ENCODE assay signal across 1 cellular context in the genomic region with DNA sequence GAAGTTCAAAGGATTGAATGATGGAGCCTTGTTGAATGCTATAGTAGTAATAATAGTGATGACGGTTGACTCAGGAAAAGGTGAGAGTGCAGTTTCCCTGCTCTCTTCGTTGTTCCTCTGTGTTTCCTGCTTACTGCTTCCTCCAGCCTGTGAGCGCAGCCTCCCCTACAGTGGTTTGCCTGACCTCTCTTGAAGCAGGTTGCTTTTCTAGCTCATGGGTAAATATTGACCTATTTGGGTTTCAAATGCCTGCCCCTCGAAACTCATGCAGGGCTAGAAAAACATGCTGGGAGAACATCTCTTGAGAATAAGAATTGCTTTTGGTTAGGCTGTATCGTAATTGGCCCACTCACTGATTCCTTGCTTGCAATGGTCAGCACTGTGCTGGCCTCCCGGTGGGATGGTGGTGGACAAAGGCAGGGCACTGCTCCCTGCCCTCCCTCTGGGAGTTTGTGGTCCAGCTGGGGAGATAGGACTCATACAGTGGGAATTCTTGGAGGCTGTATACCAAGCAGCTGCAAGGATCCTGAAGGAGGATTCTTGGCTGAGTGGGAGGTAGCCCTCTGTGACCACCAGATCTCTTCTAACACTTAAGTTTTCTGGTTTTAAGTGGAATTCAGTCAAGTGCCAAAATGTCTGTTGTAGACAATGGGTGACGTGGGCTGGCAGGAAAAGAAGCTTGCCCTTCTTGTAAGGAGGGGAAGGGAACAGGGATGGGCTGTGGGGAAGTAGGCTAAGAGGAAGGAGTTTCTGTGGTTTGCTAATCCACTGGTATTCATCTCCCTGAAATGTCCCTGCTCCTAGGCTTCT.
TF ChIP-seq lines count a peak whose summit lies in the region.

No MANE protein-coding gene starts in this region.

TF ChIP-seq in HepG2, 621 proteins besides CTCF, POLR2A, EP300 and RAD21 (continued from another document and continues in another):
- TF ChIP-seq, protein P1, sequence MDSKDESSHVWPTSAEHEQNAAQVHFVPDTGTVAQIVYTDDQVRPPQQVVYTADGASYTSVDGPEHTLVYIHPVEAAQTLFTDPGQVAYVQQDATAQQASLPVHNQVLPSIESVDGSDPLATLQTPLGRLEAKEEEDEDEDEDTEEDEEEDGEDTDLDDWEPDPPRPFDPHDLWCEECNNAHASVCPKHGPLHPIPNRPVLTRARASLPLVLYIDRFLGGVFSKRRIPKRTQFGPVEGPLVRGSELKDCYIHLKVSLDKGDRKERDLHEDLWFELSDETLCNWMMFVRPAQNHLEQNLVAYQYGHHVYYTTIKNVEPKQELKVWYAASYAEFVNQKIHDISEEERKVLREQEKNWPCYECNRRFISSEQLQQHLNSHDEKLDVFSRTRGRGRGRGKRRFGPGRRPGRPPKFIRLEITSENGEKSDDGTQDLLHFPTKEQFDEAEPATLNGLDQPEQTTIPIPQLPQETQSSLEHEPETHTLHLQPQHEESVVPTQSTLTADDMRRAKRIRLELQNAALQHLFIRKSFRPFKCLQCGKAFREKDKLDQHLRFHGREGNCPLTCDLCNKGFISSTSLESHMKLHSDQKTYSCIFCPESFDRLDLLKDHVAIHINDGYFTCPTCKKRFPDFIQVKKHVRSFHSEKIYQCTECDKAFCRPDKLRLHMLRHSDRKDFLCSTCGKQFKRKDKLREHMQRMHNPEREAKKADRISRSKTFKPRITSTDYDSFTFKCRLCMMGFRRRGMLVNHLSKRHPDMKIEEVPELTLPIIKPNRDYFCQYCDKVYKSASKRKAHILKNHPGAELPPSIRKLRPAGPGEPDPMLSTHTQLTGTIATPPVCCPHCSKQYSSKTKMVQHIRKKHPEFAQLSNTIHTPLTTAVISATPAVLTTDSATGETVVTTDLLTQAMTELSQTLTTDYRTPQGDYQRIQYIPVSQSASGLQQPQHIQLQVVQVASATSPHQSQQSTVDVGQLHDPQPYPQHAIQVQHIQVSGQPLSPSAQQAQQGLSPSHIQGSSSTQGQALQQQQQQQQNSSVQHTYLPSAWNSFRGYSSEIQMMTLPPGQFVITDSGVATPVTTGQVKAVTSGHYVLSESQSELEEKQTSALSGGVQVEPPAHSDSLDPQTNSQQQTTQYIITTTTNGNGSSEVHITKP (CRISPR knock-in tag; IDR thresholded peaks at IDR 0.05; ENCODE audit: low read depth) = peak; percentile 51; the same call in 1 of the 2 replicates
- TF ChIP-seq POLR2AphosphoS2 (IDR thresholded peaks at IDR 0.05; ENCODE audit: low read depth, low read length) (no peak), ZNF598 (CRISPR knock-in tag; IDR thresholded peaks at IDR 0.05; ENCODE audit: borderline replicate concordance) (0 out of 2 replicates have a peak, but pooled peaks have one; percentile 67), PHF21A (CRISPR knock-in tag; IDR thresholded peaks at IDR 0.05) (peak; percentile 58), KLF6 (CRISPR knock-in tag; IDR thresholded peaks at IDR 0.05) (no peak), ZKSCAN8 (CRISPR knock-in tag; IDR thresholded peaks at IDR 0.05; ENCODE audit: borderline replicate concordance) (peak; percentile 71), ZNF713 (CRISPR knock-in tag; IDR thresholded peaks at IDR 0.05) (0 out of 2 replicates have a peak, but pooled peaks have one; percentile 73), RFX3 (CRISPR knock-in tag; IDR thresholded peaks at IDR 0.05) (no peak), ATF7 (IDR thresholded peaks at IDR 0.05) (no peak), ATF7 (CRISPR knock-in tag; IDR thresholded peaks at IDR 0.05) (no peak), CHD4 (IDR thresholded peaks at IDR 0.05; ENCODE audit: borderline replicate concordance, low read length) (no peak), ZBTB42 (CRISPR knock-in tag; IDR thresholded peaks at IDR 0.05) (no peak), NFATC3 (CRISPR knock-in tag; IDR thresholded peaks at IDR 0.05) (no peak), ZFY (CRISPR knock-in tag; IDR thresholded peaks at IDR 0.05) (no peak), ZFP82 (CRISPR knock-in tag; IDR thresholded peaks at IDR 0.05; ENCODE audit: borderline replicate concordance) (no peak), TP53 (CRISPR knock-in tag; conservative IDR thresholded peaks at IDR 0.05) (no peak), PAX8 (CRISPR knock-in tag; IDR thresholded peaks at IDR 0.05; ENCODE audit: borderline replicate concordance) (no peak), ZNF274 (CRISPR knock-in tag; IDR thresholded peaks at IDR 0.05) (peak; percentile 51; the same call in 1 of the 2 replicates), ZNF484 (CRISPR knock-in tag; IDR thresholded peaks at IDR 0.05; ENCODE audit: borderline replicate concordance, low read depth) (no peak), MED1 (CRISPR knock-in tag; IDR thresholded peaks at IDR 0.05) (peak; percentile 85), NR2F1 (CRISPR knock-in tag; IDR thresholded peaks at IDR 0.05) (peak; percentile 58 to 79), ZNF879 (CRISPR knock-in tag; IDR thresholded peaks at IDR 0.05) (no peak), ELF4 (CRISPR knock-in tag; IDR thresholded peaks at IDR 0.05; ENCODE audit: borderline replicate concordance) (no peak; the same call in 1 of the 2 replicates), ZNF83 (CRISPR knock-in tag; IDR thresholded peaks at IDR 0.05; ENCODE audit: borderline replicate concordance) (peak; percentile 66; the same call in 1 of the 2 replicates), SNAPC2 (CRISPR knock-in tag; IDR thresholded peaks at IDR 0.05) (peak; percentile 42; the same call in 1 of the 2 replicates), BHLHE40 (IDR thresholded peaks at IDR 0.05; ENCODE audit: low read length) (no peak), ZNF20 (CRISPR knock-in tag; IDR thresholded peaks at IDR 0.05) (no peak), IRF2 (CRISPR knock-in tag; IDR thresholded peaks at IDR 0.05) (peak; percentile 46), KLF12 (CRISPR knock-in tag; IDR thresholded peaks at IDR 0.05; ENCODE audit: borderline replicate concordance) (no peak), ISX (CRISPR knock-in tag; conservative IDR thresholded peaks at IDR 0.05) (no peak), ATF7-NPFF (CRISPR knock-in tag; IDR thresholded peaks at IDR 0.05; ENCODE audit: low read depth) (no peak)
- TF ChIP-seq, protein P2, sequence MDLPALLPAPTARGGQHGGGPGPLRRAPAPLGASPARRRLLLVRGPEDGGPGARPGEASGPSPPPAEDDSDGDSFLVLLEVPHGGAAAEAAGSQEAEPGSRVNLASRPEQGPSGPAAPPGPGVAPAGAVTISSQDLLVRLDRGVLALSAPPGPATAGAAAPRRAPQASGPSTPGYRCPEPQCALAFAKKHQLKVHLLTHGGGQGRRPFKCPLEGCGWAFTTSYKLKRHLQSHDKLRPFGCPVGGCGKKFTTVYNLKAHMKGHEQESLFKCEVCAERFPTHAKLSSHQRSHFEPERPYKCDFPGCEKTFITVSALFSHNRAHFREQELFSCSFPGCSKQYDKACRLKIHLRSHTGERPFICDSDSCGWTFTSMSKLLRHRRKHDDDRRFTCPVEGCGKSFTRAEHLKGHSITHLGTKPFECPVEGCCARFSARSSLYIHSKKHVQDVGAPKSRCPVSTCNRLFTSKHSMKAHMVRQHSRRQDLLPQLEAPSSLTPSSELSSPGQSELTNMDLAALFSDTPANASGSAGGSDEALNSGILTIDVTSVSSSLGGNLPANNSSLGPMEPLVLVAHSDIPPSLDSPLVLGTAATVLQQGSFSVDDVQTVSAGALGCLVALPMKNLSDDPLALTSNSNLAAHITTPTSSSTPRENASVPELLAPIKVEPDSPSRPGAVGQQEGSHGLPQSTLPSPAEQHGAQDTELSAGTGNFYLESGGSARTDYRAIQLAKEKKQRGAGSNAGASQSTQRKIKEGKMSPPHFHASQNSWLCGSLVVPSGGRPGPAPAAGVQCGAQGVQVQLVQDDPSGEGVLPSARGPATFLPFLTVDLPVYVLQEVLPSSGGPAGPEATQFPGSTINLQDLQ (CRISPR knock-in tag; IDR thresholded peaks at IDR 0.05) = no peak
- TF ChIP-seq, protein P3, sequence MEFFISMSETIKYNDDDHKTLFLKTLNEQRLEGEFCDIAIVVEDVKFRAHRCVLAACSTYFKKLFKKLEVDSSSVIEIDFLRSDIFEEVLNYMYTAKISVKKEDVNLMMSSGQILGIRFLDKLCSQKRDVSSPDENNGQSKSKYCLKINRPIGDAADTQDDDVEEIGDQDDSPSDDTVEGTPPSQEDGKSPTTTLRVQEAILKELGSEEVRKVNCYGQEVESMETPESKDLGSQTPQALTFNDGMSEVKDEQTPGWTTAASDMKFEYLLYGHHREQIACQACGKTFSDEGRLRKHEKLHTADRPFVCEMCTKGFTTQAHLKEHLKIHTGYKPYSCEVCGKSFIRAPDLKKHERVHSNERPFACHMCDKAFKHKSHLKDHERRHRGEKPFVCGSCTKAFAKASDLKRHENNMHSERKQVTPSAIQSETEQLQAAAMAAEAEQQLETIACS (CRISPR knock-in tag; IDR thresholded peaks at IDR 0.05) = no peak
- TF ChIP-seq, protein P4, sequence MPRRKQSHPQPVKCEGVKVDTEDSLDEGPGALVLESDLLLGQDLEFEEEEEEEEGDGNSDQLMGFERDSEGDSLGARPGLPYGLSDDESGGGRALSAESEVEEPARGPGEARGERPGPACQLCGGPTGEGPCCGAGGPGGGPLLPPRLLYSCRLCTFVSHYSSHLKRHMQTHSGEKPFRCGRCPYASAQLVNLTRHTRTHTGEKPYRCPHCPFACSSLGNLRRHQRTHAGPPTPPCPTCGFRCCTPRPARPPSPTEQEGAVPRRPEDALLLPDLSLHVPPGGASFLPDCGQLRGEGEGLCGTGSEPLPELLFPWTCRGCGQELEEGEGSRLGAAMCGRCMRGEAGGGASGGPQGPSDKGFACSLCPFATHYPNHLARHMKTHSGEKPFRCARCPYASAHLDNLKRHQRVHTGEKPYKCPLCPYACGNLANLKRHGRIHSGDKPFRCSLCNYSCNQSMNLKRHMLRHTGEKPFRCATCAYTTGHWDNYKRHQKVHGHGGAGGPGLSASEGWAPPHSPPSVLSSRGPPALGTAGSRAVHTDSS (CRISPR knock-in tag; conservative IDR thresholded peaks at IDR 0.05) = no peak
- TF ChIP-seq, protein P5, sequence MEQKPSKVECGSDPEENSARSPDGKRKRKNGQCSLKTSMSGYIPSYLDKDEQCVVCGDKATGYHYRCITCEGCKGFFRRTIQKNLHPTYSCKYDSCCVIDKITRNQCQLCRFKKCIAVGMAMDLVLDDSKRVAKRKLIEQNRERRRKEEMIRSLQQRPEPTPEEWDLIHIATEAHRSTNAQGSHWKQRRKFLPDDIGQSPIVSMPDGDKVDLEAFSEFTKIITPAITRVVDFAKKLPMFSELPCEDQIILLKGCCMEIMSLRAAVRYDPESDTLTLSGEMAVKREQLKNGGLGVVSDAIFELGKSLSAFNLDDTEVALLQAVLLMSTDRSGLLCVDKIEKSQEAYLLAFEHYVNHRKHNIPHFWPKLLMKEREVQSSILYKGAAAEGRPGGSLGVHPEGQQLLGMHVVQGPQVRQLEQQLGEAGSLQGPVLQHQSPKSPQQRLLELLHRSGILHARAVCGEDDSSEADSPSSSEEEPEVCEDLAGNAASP (CRISPR knock-in tag; IDR thresholded peaks at IDR 0.05; ENCODE audit: borderline replicate concordance) = no peak
- TF ChIP-seq, protein P6, sequence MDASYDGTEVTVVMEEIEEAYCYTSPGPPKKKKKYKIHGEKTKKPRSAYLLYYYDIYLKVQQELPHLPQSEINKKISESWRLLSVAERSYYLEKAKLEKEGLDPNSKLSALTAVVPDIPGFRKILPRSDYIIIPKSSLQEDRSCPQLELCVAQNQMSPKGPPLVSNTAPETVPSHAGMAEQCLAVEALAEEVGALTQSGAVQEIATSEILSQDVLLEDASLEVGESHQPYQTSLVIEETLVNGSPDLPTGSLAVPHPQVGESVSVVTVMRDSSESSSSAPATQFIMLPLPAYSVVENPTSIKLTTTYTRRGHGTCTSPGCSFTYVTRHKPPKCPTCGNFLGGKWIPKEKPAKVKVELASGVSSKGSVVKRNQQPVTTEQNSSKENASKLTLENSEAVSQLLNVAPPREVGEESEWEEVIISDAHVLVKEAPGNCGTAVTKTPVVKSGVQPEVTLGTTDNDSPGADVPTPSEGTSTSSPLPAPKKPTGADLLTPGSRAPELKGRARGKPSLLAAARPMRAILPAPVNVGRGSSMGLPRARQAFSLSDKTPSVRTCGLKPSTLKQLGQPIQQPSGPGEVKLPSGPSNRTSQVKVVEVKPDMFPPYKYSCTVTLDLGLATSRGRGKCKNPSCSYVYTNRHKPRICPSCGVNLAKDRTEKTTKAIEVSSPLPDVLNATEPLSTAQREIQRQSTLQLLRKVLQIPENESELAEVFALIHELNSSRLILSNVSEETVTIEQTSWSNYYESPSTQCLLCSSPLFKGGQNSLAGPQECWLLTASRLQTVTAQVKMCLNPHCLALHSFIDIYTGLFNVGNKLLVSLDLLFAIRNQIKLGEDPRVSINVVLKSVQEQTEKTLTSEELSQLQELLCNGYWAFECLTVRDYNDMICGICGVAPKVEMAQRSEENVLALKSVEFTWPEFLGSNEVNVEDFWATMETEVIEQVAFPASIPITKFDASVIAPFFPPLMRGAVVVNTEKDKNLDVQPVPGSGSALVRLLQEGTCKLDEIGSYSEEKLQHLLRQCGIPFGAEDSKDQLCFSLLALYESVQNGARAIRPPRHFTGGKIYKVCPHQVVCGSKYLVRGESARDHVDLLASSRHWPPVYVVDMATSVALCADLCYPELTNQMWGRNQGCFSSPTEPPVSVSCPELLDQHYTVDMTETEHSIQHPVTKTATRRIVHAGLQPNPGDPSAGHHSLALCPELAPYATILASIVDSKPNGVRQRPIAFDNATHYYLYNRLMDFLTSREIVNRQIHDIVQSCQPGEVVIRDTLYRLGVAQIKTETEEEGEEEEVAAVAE (CRISPR knock-in tag; IDR thresholded peaks at IDR 0.05; ENCODE audit: borderline replicate concordance) = no peak
- TF ChIP-seq, protein P7, sequence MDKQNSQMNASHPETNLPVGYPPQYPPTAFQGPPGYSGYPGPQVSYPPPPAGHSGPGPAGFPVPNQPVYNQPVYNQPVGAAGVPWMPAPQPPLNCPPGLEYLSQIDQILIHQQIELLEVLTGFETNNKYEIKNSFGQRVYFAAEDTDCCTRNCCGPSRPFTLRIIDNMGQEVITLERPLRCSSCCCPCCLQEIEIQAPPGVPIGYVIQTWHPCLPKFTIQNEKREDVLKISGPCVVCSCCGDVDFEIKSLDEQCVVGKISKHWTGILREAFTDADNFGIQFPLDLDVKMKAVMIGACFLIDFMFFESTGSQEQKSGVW (CRISPR knock-in tag; IDR thresholded peaks at IDR 0.05; ENCODE audit: borderline replicate concordance) = no peak
- TF ChIP-seq, protein P8, sequence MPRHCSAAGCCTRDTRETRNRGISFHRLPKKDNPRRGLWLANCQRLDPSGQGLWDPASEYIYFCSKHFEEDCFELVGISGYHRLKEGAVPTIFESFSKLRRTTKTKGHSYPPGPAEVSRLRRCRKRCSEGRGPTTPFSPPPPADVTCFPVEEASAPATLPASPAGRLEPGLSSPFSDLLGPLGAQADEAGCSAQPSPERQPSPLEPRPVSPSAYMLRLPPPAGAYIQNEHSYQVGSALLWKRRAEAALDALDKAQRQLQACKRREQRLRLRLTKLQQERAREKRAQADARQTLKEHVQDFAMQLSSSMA (CRISPR knock-in tag; IDR thresholded peaks at IDR 0.05) = no peak
- TF ChIP-seq, protein P9, sequence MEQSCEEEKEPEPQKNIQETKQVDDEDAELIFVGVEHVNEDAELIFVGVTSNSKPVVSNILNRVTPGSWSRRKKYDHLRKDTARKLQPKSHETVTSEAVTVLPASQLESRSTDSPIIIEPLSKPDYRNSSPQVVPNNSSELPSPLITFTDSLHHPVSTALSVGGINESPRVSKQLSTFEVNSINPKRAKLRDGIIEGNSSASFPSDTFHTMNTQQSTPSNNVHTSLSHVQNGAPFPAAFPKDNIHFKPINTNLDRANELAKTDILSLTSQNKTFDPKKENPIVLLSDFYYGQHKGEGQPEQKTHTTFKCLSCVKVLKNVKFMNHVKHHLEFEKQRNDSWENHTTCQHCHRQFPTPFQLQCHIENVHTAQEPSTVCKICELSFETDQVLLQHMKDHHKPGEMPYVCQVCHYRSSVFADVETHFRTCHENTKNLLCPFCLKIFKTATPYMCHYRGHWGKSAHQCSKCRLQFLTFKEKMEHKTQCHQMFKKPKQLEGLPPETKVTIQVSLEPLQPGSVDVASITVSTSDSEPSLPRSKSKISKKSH (CRISPR knock-in tag; IDR thresholded peaks at IDR 0.05; ENCODE audit: borderline replicate concordance) = no peak
